In genomic region chr15:38609097-38609738, GRCh38 we compare ENCODE assay signal across 1 cellular context.
TF ChIP-seq lines count a peak whose summit lies in the region.

No MANE protein-coding gene starts in this region.

TF ChIP-seq in K562, 482 proteins besides CTCF, POLR2A, EP300 and RAD21:
- no peak for TF ChIP-seq CBX3 (IDR thresholded peaks at IDR 0.05; ENCODE audit: borderline replicate concordance in 1 of 2, low read length in 2 of 2)
- TF ChIP-seq ZNF668 (CRISPR knock-in tag; IDR thresholded peaks at IDR 0.05) = no peak
- no peak for TF ChIP-seq NFRKB (IDR thresholded peaks at IDR 0.05; ENCODE audit: low read depth)
- no peak for TF ChIP-seq HCFC1 (IDR thresholded peaks at IDR 0.05; ENCODE audit: low read depth, low read length)
- TF ChIP-seq, protein P1, sequence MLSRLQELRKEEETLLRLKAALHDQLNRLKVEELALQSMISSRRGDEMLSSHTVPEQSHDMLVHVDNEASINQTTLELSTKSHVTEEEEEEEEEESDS (CRISPR knock-in tag; IDR thresholded peaks at IDR 0.05) = no peak
- TF ChIP-seq SOX6 (IDR thresholded peaks at IDR 0.05) = no peak
- no peak for TF ChIP-seq CCAR2 (IDR thresholded peaks at IDR 0.05; ENCODE audit: low read depth, low read length)
- no peak for TF ChIP-seq U2AF1 (optimal IDR thresholded peaks at IDR 0.05; ENCODE audit: low read depth, low read length)
- TF ChIP-seq ZNF764 (CRISPR knock-in tag; IDR thresholded peaks at IDR 0.05; ENCODE audit: low read depth) = no peak
- TF ChIP-seq, protein P2, sequence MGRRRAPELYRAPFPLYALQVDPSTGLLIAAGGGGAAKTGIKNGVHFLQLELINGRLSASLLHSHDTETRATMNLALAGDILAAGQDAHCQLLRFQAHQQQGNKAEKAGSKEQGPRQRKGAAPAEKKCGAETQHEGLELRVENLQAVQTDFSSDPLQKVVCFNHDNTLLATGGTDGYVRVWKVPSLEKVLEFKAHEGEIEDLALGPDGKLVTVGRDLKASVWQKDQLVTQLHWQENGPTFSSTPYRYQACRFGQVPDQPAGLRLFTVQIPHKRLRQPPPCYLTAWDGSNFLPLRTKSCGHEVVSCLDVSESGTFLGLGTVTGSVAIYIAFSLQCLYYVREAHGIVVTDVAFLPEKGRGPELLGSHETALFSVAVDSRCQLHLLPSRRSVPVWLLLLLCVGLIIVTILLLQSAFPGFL (CRISPR knock-in tag; IDR thresholded peaks at IDR 0.05) = no peak
- TF ChIP-seq ETV5 (CRISPR knock-in tag; IDR thresholded peaks at IDR 0.05; ENCODE audit: low read depth) = no peak
- no peak for TF ChIP-seq ZNF584 (CRISPR knock-in tag; IDR thresholded peaks at IDR 0.05; ENCODE audit: low read depth)
- TF ChIP-seq SAFB2 (IDR thresholded peaks at IDR 0.05; ENCODE audit: borderline replicate concordance, low read depth, low read length, severe bottlenecking) = no peak
- TF ChIP-seq TGIF2 (CRISPR knock-in tag; IDR thresholded peaks at IDR 0.05) = no peak
